ENCODE assay signal across 8 cellular contexts in genomic region chr16:84718-85452, GRCh38. TPM values are rescaled to one million over a fixed set of nuclear protein-coding genes. Genes with fewer than 3 reads are reported as not detected.
DNase-seq lines count a peak whose midpoint lies in the region; ATAC-seq and TF ChIP-seq lines count a peak whose summit lies in the region.

No MANE protein-coding gene starts in this region.

- no peak overlapping the region for H3K4me3 ChIP-seq in uterus

- no peaks in the 10 kb centered on the region for H3K9me3 Mint-ChIP-seq in osteocyte (ENCODE audit: unreplicated experiment)

- no peaks in the 10 kb centered on the region for H3K36me3 ChIP-seq in uterus

- no peaks in the 10 kb centered on the region for H3K27me3 Mint-ChIP-seq in osteocyte (ENCODE audit: unreplicated experiment)

- H3K27ac Mint-ChIP-seq in osteocyte (ENCODE audit: unreplicated experiment) = peak overlapping the region; percentile 90

- TF ChIP-seq CTCF in osteocyte (IDR thresholded peaks at IDR 0.05) (no peak), uterus (IDR thresholded peaks at IDR 0.05) (no peak)

- intact Hi-C loops in uterus (cut with DNase I; ENCODE audit: low total_unique reads) = no loop called here

- no peaks in the 10 kb centered on the region for H3K9me3 ChIP-seq in uterus

- TF ChIP-seq POLR2A in erythroblast (IDR thresholded peaks at IDR 0.05; ENCODE audit: low read length) = peak; percentile 42
- TF ChIP-seq POLR2A in uterus (IDR thresholded peaks at IDR 0.05) = no peak

- peaks cover 13% of the 10 kb centered on the region for H3K36me3 Mint-ChIP-seq in osteocyte (ENCODE audit: unreplicated experiment)

- peak; percentile 77 for ATAC-seq in GM21786 (IDR thresholded peaks at IDR 0.05; ENCODE audit: unreplicated experiment)
- no peak for ATAC-seq in HG03520 (IDR thresholded peaks at IDR 0.05; ENCODE audit: unreplicated experiment)

- peaks cover 0 to 17% of the 10 kb centered on the region in 2 donors for H3K4me1 ChIP-seq in uterus

- H3K4me3 Mint-ChIP-seq in osteocyte (ENCODE audit: unreplicated experiment) = no peak overlapping the region

- peak; percentile 80 for DNase-seq in DMS153 treated with DMSO at 0.1 percent for 48 hours (lab: John Stamatoyannopoulos, UW; ENCODE audit: unreplicated experiment)
- DNase-seq in NCI-H146 (lab: John Stamatoyannopoulos, UW) = peak; percentile 68
- DNase-seq in activated CD8-positive, alpha-beta memory T cell treated with anti-CD3 and anti-CD28 coated beads for 4 hours (ENCODE audit: low read depth in 2 of 2) = peak; percentile 34 to 55
- DNase-seq in erythroblast (lab: John Stamatoyannopoulos, UW) = peak in 1 of 2 experiments; percentile 47
- DNase-seq in osteocyte (ENCODE audit: extremely low spot score, unreplicated experiment) = peak; percentile 91
- peak; percentile 47 to 62 for DNase-seq in uterus

- peaks cover 23% of the 10 kb centered on the region for H3K4me1 Mint-ChIP-seq in osteocyte (ENCODE audit: unreplicated experiment)

- peak overlapping the region; percentile 57 to 59 for H3K27ac ChIP-seq in uterus

- H3K27me3 ChIP-seq in uterus = no peaks in the 10 kb centered on the region

RNA-seq across cellular contexts. Expression of gene MPG, which starts 6.9 kb away (rescaled TPM):
- 65.9 and 71.6 TPM in 2 replicates for total RNA-seq in osteocyte
- total RNA-seq in uterus = 100 to 1,000 TPM in 1 of 4 donors, 10 to 100 TPM in 3; 35.7 to 305 (median 63.7) TPM

RNA-seq across cellular contexts. Expression of gene RHBDF1, which starts 12.5 kb away (rescaled TPM):
- total RNA-seq in osteocyte = 56.8 and 57.6 TPM in 2 replicates
- 10 to 100 TPM; 14.7 to 79.0 (median 31.1) TPM for total RNA-seq in uterus

RNA-seq across cellular contexts. Expression of gene SNRNP25, which starts 31.3 kb away (rescaled TPM):
- total RNA-seq in osteocyte (28.6 and 30.4 TPM in 2 replicates), uterus (10 to 100 TPM in 3 of 4 donors, 1 to 10 TPM in 1; 8.0 to 38.4 (median 21.6) TPM)

RNA-seq across cellular contexts. Expression of gene POLR3K, which starts 31.5 kb away (rescaled TPM):
- total RNA-seq in osteocyte (9.9 and 10.3 TPM in 2 replicates), uterus (10 to 100 TPM in 1 of 4 donors, 1 to 10 TPM in 2, under 1 TPM in 1; 0.51 to 12.3 (median 4.0) TPM)

RNA-seq across cellular contexts. Expression of gene NPRL3, which starts 53.6 kb away (rescaled TPM):
- total RNA-seq in osteocyte (45.1 and 45.3 TPM in 2 replicates), uterus (10 to 100 TPM; 13.9 to 34.8 (median 18.7) TPM)
